1 cellular context compared by ENCODE assay signal in genomic region chr3:10459954-10460754, GRCh38.
TF ChIP-seq lines count a peak whose summit lies in the region.

No MANE protein-coding gene starts in this region.

TF ChIP-seq in GM12878, 131 proteins besides CTCF, POLR2A, EP300 and RAD21 (continued from another document):
- TF ChIP-seq STAT3 (IDR thresholded peaks at IDR 0.05; ENCODE audit: low read depth, low read length) (no peak), ATF7 (IDR thresholded peaks at IDR 0.05; ENCODE audit: low read depth) (no peak), SMC3 (IDR thresholded peaks at IDR 0.05; ENCODE audit: borderline replicate concordance, low read length) (no peak), ZNF207 (IDR thresholded peaks at IDR 0.05; ENCODE audit: borderline replicate concordance) (no peak), ZBTB40 (IDR thresholded peaks at IDR 0.05; ENCODE audit: borderline replicate concordance) (peak; percentile 79), REST (IDR thresholded peaks at IDR 0.05; ENCODE audit: low read depth, low read length) (peak; percentile 99), SP1 (IDR thresholded peaks at IDR 0.05; ENCODE audit: low read depth, low read length) (no peak), ATF3 (IDR thresholded peaks at IDR 0.05; ENCODE audit: borderline replicate concordance, extremely low read depth, low read depth, low read length) (no peak), RCOR1 (conservative IDR thresholded peaks at IDR 0.05; ENCODE audit: low read depth, low read length) (0 out of 2 replicates have a peak, but pooled peaks have one; percentile 82), CHD2 (IDR thresholded peaks at IDR 0.05; ENCODE audit: borderline replicate concordance, low read depth, low read length) (no peak), JUND (IDR thresholded peaks at IDR 0.05; ENCODE audit: low read depth, low read length) (no peak), SREBF1 (IDR thresholded peaks at IDR 0.05; ENCODE audit: low read length) (peak; percentile 69), WRNIP1 (IDR thresholded peaks at IDR 0.05; ENCODE audit: borderline replicate concordance, low read depth, low read length) (no peak), IRF4 (IDR thresholded peaks at IDR 0.05; ENCODE audit: low read depth, low read length) (peak; percentile 51; the same call in 1 of the 2 replicates), SPI1 (IDR thresholded peaks at IDR 0.05; ENCODE audit: borderline replicate concordance, insufficient read depth, low read depth, low read length) (no peak), HCFC1 (IDR thresholded peaks at IDR 0.05; ENCODE audit: low read length) (no peak), USF1 (IDR thresholded peaks at IDR 0.05; ENCODE audit: borderline replicate concordance, extremely low read length, insufficient read depth, low read depth, low read length) (peak; percentile 48), GABPA (IDR thresholded peaks at IDR 0.05; ENCODE audit: low read depth) (no peak), MAX (IDR thresholded peaks at IDR 0.05; ENCODE audit: low read depth, low read length) (peak; percentile 71; the same call in 1 of the 2 replicates), RELB (IDR thresholded peaks at IDR 0.05; ENCODE audit: low read depth) (no peak), ESRRA (IDR thresholded peaks at IDR 0.05; ENCODE audit: low read length) (no peak), SIN3A (IDR thresholded peaks at IDR 0.05; ENCODE audit: low read depth, low read length) (peak; percentile 98), ZNF24 (IDR thresholded peaks at IDR 0.05) (no peak), MXI1 (IDR thresholded peaks at IDR 0.05; ENCODE audit: low read depth, low read length) (peak; percentile 99), NR2C1 (IDR thresholded peaks at IDR 0.05) (no peak)
